In the genomic region with DNA sequence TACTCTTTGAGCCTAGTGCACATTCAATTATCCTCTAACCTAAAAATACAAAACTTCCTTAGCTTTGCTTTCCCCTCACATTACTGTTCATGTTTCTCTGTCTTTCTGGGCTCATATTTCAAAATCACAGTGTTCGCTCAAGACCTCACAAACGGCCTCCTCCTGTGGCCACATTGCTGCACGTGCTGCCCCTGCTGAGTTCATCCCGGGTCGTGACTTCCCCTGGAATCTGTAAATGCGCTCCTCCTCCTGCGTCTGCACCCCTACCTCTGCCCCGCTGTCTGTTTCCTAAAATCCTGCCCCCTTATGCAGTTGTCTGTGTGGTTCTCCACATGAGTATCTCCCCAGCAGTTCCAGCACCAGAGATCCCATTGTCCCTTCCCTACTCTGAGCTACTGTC, we compare ENCODE assay signal across 20 cellular contexts. TPM values are rescaled to one million over a fixed set of nuclear protein-coding genes. Genes with fewer than 3 reads are reported as not detected.
A peak's percentile ranks its signal among the peaks of the same experiment; 100 is the strongest.
DNase-seq lines count a peak whose midpoint lies in the region; ATAC-seq, FAIRE-seq and TF ChIP-seq lines count a peak whose summit lies in the region.
"Had no signal": no experiment of that assay in that cellular context is flagged by ENCODE, and none has a peak within 500 bp of the region (broad histone marks: within the 10 kb centered on the region; RNA-seq: fewer than 3 reads in every experiment).

No MANE protein-coding gene starts in this region.

- WGBS in HepG2 (ENCODE audit: low lambda C conversion rate) = 20% methylated on average over 8 of the region's 8 CpGs
- WGBS in small intestine, 3 donors = 69 to 90% (median 85%) methylated on average over 8 of the region's 8 CpGs

- CTCF ChIA-PET in HEK293T (lab: Yijun Ruan, JAX) (no interaction called here), HepG2 (lab: Yijun Ruan, JAX; ENCODE audit: low intra/inter-chr PET ratio, low total read pairs) (no interaction called here), Calu3 (lab: Charles Lee) (no interaction called here)

- no peak for TF ChIP-seq RAD21 in HepG2 (CRISPR knock-in tag; IDR thresholded peaks at IDR 0.05)

- TF ChIP-seq POLR2A in HepG2 (IDR thresholded peaks at IDR 0.05; ENCODE audit: insufficient read depth in 1 of 2, low read depth in 2 of 2, low read length in 2 of 2) = no peak

- no peak for DNase-seq in HEK293T (ENCODE audit: extremely low spot score)
- DNase-seq in ecto neural progenitor cell (ENCODE audit: low spot score) = peak; percentile 46
- no peak for DNase-seq in HepG2 (ENCODE audit: low spot score)
- DNase-seq in retina = peak; percentile 9
- DNase-seq in small intestine = no peak
- DNase-seq in Calu3 = no peak
- no peak for DNase-seq in dorsolateral prefrontal cortex
- DNase-seq: EL; NCI-H1105; NCI-H2029 treated with DMSO at 0.1 percent for 48 hours; NCI-H226; NCI-H510A treated with DMSO at 0.1 percent for 48 hours; NCI-H774; NK-92 treated with Interleukin-12 subunit alpha and Interleukin-12 subunit beta, amount 100 ng/mL, for 24 hours had no signal

- ATAC-seq in HepG2 = no peak

- H3K36me3 ChIP-seq in HepG2 (replicated peaks in 1 of 2; ENCODE audit: control insufficient read depth in 1 of 2, insufficient read depth in 2 of 2, low read length in 2 of 2) (no peaks in the 10 kb centered on the region), small intestine (ENCODE audit: control insufficient read depth in 2 of 2, insufficient read depth in 2 of 2, low read length in 2 of 2) (no peaks in the 10 kb centered on the region)
- H3K36me3 ChIP-seq: HAP-1, SJSA1 had no signal

- no TSS peak for BruUV-seq in HepG2 (replicated peaks; lab: Mats Ljungman, UMichigan)
- BruUV-seq in Calu3 (replicated peaks; lab: Mats Ljungman, UMichigan) = no TSS peak

- no peaks in the 10 kb centered on the region for H4K20me1 ChIP-seq in HepG2 (ENCODE audit: insufficient read depth, low read length)

- intact Hi-C loops in HepG2 (cut with micrococcal nuclease; ENCODE audit: unreplicated experiment) = no loop called here
- intact Hi-C loops in Calu3 (cut with micrococcal nuclease; ENCODE audit: unreplicated experiment) = no loop called here
- intact Hi-C loops in dorsolateral prefrontal cortex (cut with DNase I) = no loop called here

- TF ChIP-seq EP300 in HepG2 (IDR thresholded peaks at IDR 0.05; ENCODE audit: low read depth in 2 of 2, low read length in 2 of 2) (no peak), HepG2 (CRISPR knock-in tag; IDR thresholded peaks at IDR 0.05; ENCODE audit: borderline replicate concordance) (no peak)

- H3K27me3 ChIP-seq in HepG2 (ENCODE audit: control insufficient read depth in 1 of 2, insufficient read depth in 2 of 2, low read length in 2 of 2) = peaks cover 0 to 6% of the 10 kb centered on the region in 2 experiments; a peak in 2 of 5 replicates
- H3K27me3 ChIP-seq in small intestine (ENCODE audit: control insufficient read depth in 2 of 2, insufficient read depth in 2 of 2, low read length in 2 of 2) = no peaks in the 10 kb centered on the region
- no peaks in the 10 kb centered on the region for H3K27me3 ChIP-seq in dorsolateral prefrontal cortex
- H3K27me3 ChIP-seq: SJSA1 had no signal

- no peak overlapping the region for H3K4me2 ChIP-seq in HepG2 (ENCODE audit: low read depth, low read length)

- no peak overlapping the region for H3K9ac ChIP-seq in HepG2 (ENCODE audit: insufficient read depth, low read depth, low read length)

- no peaks in the 10 kb centered on the region for H3K9me3 Mint-ChIP-seq in Calu3 (ENCODE audit: low read depth, unreplicated experiment)

- H3K4me1 ChIP-seq in HepG2 (ENCODE audit: insufficient read depth, low read length) (no peaks in the 10 kb centered on the region), small intestine (ENCODE audit: control insufficient read depth in 2 of 2, insufficient read depth in 1 of 2, low read depth in 1 of 2, low read length in 1 of 2) (no peaks in the 10 kb centered on the region)
- H3K4me1 ChIP-seq: HAP-1, SJSA1 had no signal

- H3K4me3 ChIP-seq in HepG2 (replicated peaks in 1 of 3; ENCODE audit: insufficient read depth in 1 of 3, low read depth in 2 of 3, low read length in 3 of 3) = no peak overlapping the region
- H3K4me3 ChIP-seq in small intestine (ENCODE audit: low read depth in 1 of 2, low read length in 2 of 2) = no peak overlapping the region
- no peak overlapping the region for H3K4me3 ChIP-seq in dorsolateral prefrontal cortex
- H3K4me3 ChIP-seq: HAP-1, SJSA1 had no signal

- no peak for FAIRE-seq in HepG2 (lab: Jason Lieb, UNC)
- FAIRE-seq in small intestine (lab: Jason Lieb, UNC) = no peak
- FAIRE-seq: A204.1, RCC 7860 had no signal

- no peaks in the 10 kb centered on the region for H3K4me1 Mint-ChIP-seq in Calu3 (ENCODE audit: low read depth, unreplicated experiment)

- no peaks in the 10 kb centered on the region for H3K36me3 Mint-ChIP-seq in Calu3 (ENCODE audit: insufficient read depth, unreplicated experiment)

- no peaks in the 10 kb centered on the region for H3K9me3 ChIP-seq in HepG2 (ENCODE audit: low read length)
- no peaks in the 10 kb centered on the region for H3K9me3 ChIP-seq in small intestine (ENCODE audit: control insufficient read depth, low read depth)
- H3K9me3 ChIP-seq: HAP-1, SJSA1 had no signal

- H3K27me3 Mint-ChIP-seq in Calu3 (ENCODE audit: unreplicated experiment) = no peaks in the 10 kb centered on the region

- no peak overlapping the region for H3K27ac ChIP-seq in HepG2 (ENCODE audit: extremely low read length, insufficient read depth, low read length)
- no peak overlapping the region for H3K27ac ChIP-seq in small intestine (ENCODE audit: low read depth in 1 of 2, low read length in 1 of 2)
- H3K27ac ChIP-seq in dorsolateral prefrontal cortex = no peak overlapping the region
- H3K27ac ChIP-seq: C4-2B, HL-60, SJSA1 had no signal

- TF ChIP-seq CTCF in HepG2 (CRISPR knock-in tag; IDR thresholded peaks at IDR 0.05) (no peak), Calu3 (IDR thresholded peaks at IDR 0.05; ENCODE audit: unreplicated experiment) (no peak), dorsolateral prefrontal cortex (IDR thresholded peaks at IDR 0.05 in 54 of 56, conservative IDR thresholded peaks at IDR 0.05 in 2 of 56; ENCODE audit: low read depth in 1 of 56, partially characterized antibody in 56 of 56) (no peak)

- H3K27ac Mint-ChIP-seq in Calu3 (ENCODE audit: unreplicated experiment) = no peak overlapping the region

- no peak overlapping the region for H3K4me3 Mint-ChIP-seq in Calu3 (ENCODE audit: low read depth, unreplicated experiment)

- POLR2A ChIA-PET in HEK293T (lab: Yijun Ruan, JAX) (no interaction called here), HepG2 (lab: Yijun Ruan, JAX) (no interaction called here)

- no peak overlapping the region for H2AFZ ChIP-seq in HepG2 (ENCODE audit: low read length)

- no peaks in the 10 kb centered on the region for H3K79me2 ChIP-seq in HepG2 (ENCODE audit: insufficient read depth, low read length)

- in situ Hi-C loops in HepG2 (cut with HindIII; ENCODE audit: extremely low pct_ligation_motif_present, low pct_unique_long_range_greater_than_20kb) = no loop called here

TF ChIP-seq in HEK293T, 16 proteins besides CTCF, POLR2A, EP300 and RAD21:
- TF ChIP-seq SUZ12 (IDR thresholded peaks at IDR 0.05) (no peak), L3MBTL2 (conservative IDR thresholded peaks at IDR 0.05) (peak; percentile 52; the same call in 1 of the 2 replicates)

TF ChIP-seq in HepG2, 621 proteins besides CTCF, POLR2A, EP300 and RAD21:
- TF ChIP-seq ELF3 (CRISPR knock-in tag; IDR thresholded peaks at IDR 0.05) = no peak
- 0 out of 2 replicates have a peak, but pooled peaks have one; percentile 14 for TF ChIP-seq BHLHE40 (IDR thresholded peaks at IDR 0.05; ENCODE audit: low read length)

RNA-seq across cellular contexts. Expression of gene RAVER2, which starts 45.5 kb away (rescaled TPM):
- total RNA-seq in HepG2 (2016; rRNA removed; fragmentation: Illumina TruSeq; extraction: Trizol) (15.4 and 20.2 TPM in 2 replicates), Calu3 (2022) (10.3 and 12.8 TPM in 2 replicates), dorsolateral prefrontal cortex (10 to 100 TPM in 111 of 120 experiments, 1 to 10 TPM in 9; 6.1 to 24.9 (median 12.8) TPM)
- 9.0 and 9.6 TPM in 2 replicates for total RNA-seq in HepG2 (2016; cell fraction: cytosol; rRNA removed; fragmentation: Illumina TruSeq; extraction: Trizol; ENCODE audit: low read depth)
- 15.5 and 19.8 TPM in 2 replicates for total RNA-seq in HepG2 (2016; cell fraction: insoluble cytoplasmic fraction; rRNA removed; fragmentation: Illumina TruSeq; extraction: Trizol)
- total RNA-seq in HepG2 (2016; cell fraction: membrane; rRNA removed; fragmentation: Illumina TruSeq; extraction: Trizol) = 13.9 and 16.0 TPM in 2 replicates
- 16.5 and 18.8 TPM in 2 replicates for total RNA-seq in HepG2 (2016; cell fraction: nucleus; rRNA removed; fragmentation: Illumina TruSeq; extraction: Trizol)
- polyA plus RNA-seq in HepG2 (2011; rRNA removed) (8.5 and 11.4 TPM in 2 replicates), small intestine (10 to 100 TPM; 15.3 to 42.7 (median 18.9) TPM)
- polyA plus RNA-seq in HepG2 (2011; cell fraction: cytosol; rRNA removed) = 4.8 and 6.7 TPM in 2 replicates
- polyA plus RNA-seq in HepG2 (2011; cell fraction: nucleus; rRNA removed) = 6.8 and 8.1 TPM in 2 replicates
- polyA plus RNA-seq in HepG2 (2012) = 7.5 and 8.3 TPM in 2 replicates
- polyA plus RNA-seq in HepG2 (2016; cell fraction: cytosol; fragmentation: Illumina TruSeq; extraction: Trizol; ENCODE audit: low read depth) = 2.9 and 3.0 TPM in 2 replicates
- 18.5 and 18.7 TPM in 2 replicates for polyA plus RNA-seq in HepG2 (2016; cell fraction: insoluble cytoplasmic fraction; fragmentation: Illumina TruSeq; extraction: Trizol; ENCODE audit: low read depth)
- polyA plus RNA-seq in HepG2 (2016; cell fraction: membrane; fragmentation: Illumina TruSeq; extraction: Trizol; ENCODE audit: low read depth) = 7.8 and 8.8 TPM in 2 replicates
- polyA plus RNA-seq in HepG2 (2016; cell fraction: nucleus; fragmentation: Illumina TruSeq; extraction: Trizol; ENCODE audit: insufficient read depth, low read depth) = 19.2 TPM in 2 replicates
- 7.7 and 10.2 TPM in 2 replicates for polyA minus RNA-seq in HepG2 (2011; rRNA and poly(A)+ RNA removed; ENCODE audit: low replicate concordance)
- polyA minus RNA-seq in HepG2 (2011; cell fraction: cytosol; rRNA and poly(A)+ RNA removed) = 7.6 and 8.2 TPM in 2 replicates
- 19.6 and 23.4 TPM in 2 replicates for polyA minus RNA-seq in HepG2 (2011; cell fraction: nucleus; rRNA and poly(A)+ RNA removed)

Comparison
In these comparisons a context has a peak if more than half of its experiments do, and no peak if none do; other contexts are left out.
1. DNase-seq: peak in ecto neural progenitor cell (single experiment) and retina (single experiment); none in HEK293T (single experiment), HepG2 (single experiment), small intestine (single experiment), Calu3 (single experiment) and dorsolateral prefrontal cortex (0 of 10).